ENCODE assay signal across 20 cellular contexts in genomic region chr11:68399916-68400315, GRCh38.
DNase-seq lines count a peak whose midpoint lies in the region; ATAC-seq, FAIRE-seq and TF ChIP-seq lines count a peak whose summit lies in the region.
"Had no signal": no experiment of that assay in that cellular context is flagged by ENCODE, and none has a peak within 500 bp of the region (broad histone marks: within the 10 kb centered on the region; RNA-seq: fewer than 3 reads in every experiment).

No MANE protein-coding gene starts in this region.

- H3K36me3 ChIP-seq in duodenal mucosa (ENCODE audit: control insufficient read depth in 1 of 2, insufficient read depth in 2 of 2, low read length in 2 of 2) (peaks cover 14 to 47% of the 10 kb centered on the region in 2 donors), HepG2 (replicated peaks in 1 of 2; ENCODE audit: control insufficient read depth in 1 of 2, insufficient read depth in 2 of 2, low read length in 2 of 2) (peaks cover 30 to 62% of the 10 kb centered on the region in 2 experiments; a peak in 4 of 5 replicates), rectal smooth muscle tissue (ENCODE audit: control insufficient read depth, insufficient read depth, low read length) (peaks cover 12% of the 10 kb centered on the region)
- H3K36me3 ChIP-seq: MG63 had no signal

- BruUV-seq in HepG2 (replicated peaks; lab: Mats Ljungman, UMichigan) = no TSS peak

- CTCF ChIA-PET in HepG2 (lab: Yijun Ruan, JAX; ENCODE audit: low intra/inter-chr PET ratio, low total read pairs) = no interaction called here

- H3K27me3 ChIP-seq in duodenal mucosa (ENCODE audit: control insufficient read depth in 1 of 2, insufficient read depth in 2 of 2, low read length in 2 of 2) (no peaks in the 10 kb centered on the region), HepG2 (ENCODE audit: control insufficient read depth in 1 of 2, insufficient read depth in 2 of 2, low read length in 2 of 2) (no peaks in the 10 kb centered on the region), rectal smooth muscle tissue (ENCODE audit: control insufficient read depth, insufficient read depth, low read length) (no peaks in the 10 kb centered on the region)
- H3K27me3 ChIP-seq: BLaER1 treated with 17β-estradiol and CSF1 and Interleukin-3, amounts not matched to agents 10 nM and 100 nM; brain microvascular endothelial cell; MG63 had no signal

- in situ Hi-C loops in HepG2 (cut with HindIII; ENCODE audit: extremely low pct_ligation_motif_present, low pct_unique_long_range_greater_than_20kb) = no loop called here

- no peak overlapping the region for H2AFZ ChIP-seq in HepG2 (ENCODE audit: low read length)

- intact Hi-C loops in HepG2 (cut with micrococcal nuclease; ENCODE audit: unreplicated experiment) = no loop called here

- no peak for TF ChIP-seq CTCF in HepG2 (CRISPR knock-in tag; IDR thresholded peaks at IDR 0.05)

- H4K20me1 ChIP-seq in HepG2 (ENCODE audit: insufficient read depth, low read length) = peaks cover 16% of the 10 kb centered on the region; the same call in 1 of the 2 replicates

- TF ChIP-seq EP300 in HepG2 (IDR thresholded peaks at IDR 0.05; ENCODE audit: low read depth in 2 of 2, low read length in 2 of 2) = no peak
- TF ChIP-seq EP300 in HepG2 (CRISPR knock-in tag; IDR thresholded peaks at IDR 0.05; ENCODE audit: borderline replicate concordance) = no peak

- DNase-seq in HepG2 (ENCODE audit: low spot score) (no peak), HPDE6-E6E7 (ENCODE audit: extremely low spot score) (no peak), MV-4-11 (lab: John Stamatoyannopoulos, UW) (no peak), T1000 (lab: John Stamatoyannopoulos, UW) (no peak), HUDEP-2 (lab: John Stamatoyannopoulos, UW; ENCODE audit: unreplicated experiment in 76 of 76) (no peak)
- DNase-seq: activated naive CD4-positive, alpha-beta T cell; brain microvascular endothelial cell; DMS53; foreskin melanocyte; immature natural killer cell; MG63; NCI-H748 treated with DMSO at 0.1 percent for 48 hours; stimulated activated CD4-positive, alpha-beta T cell treated with anti-CD3 and anti-CD28 coated beads, Interleukin-2, amount 100 ng/mL, for 48 hours; SW 1271 had no signal

- POLR2A ChIA-PET in HepG2 (lab: Yijun Ruan, JAX) = no interaction called here

- ATAC-seq in HepG2 = no peak
- ATAC-seq: WTC11 had no signal

- no peaks in the 10 kb centered on the region for H3K9me3 ChIP-seq in duodenal mucosa (ENCODE audit: control insufficient read depth in 1 of 2, low read length in 2 of 2)
- H3K9me3 ChIP-seq in HepG2 (ENCODE audit: low read length) = no peaks in the 10 kb centered on the region
- H3K9me3 ChIP-seq: BLaER1 treated with 17β-estradiol and CSF1 and Interleukin-3, amounts not matched to agents 10 nM and 100 nM; MG63 had no signal

- H3K4me1 ChIP-seq in duodenal mucosa (ENCODE audit: control insufficient read depth in 1 of 2, insufficient read depth in 2 of 2, low read length in 2 of 2) (peaks cover 23 to 25% of the 10 kb centered on the region in 2 donors), HepG2 (ENCODE audit: insufficient read depth, low read length) (peaks cover 12% of the 10 kb centered on the region; the same call in 1 of the 2 replicates), rectal smooth muscle tissue (ENCODE audit: control insufficient read depth, insufficient read depth, low read length) (peaks cover 21% of the 10 kb centered on the region)

- no peak for TF ChIP-seq RAD21 in HepG2 (CRISPR knock-in tag; IDR thresholded peaks at IDR 0.05)

- H3K4me3 ChIP-seq in duodenal mucosa (ENCODE audit: low read depth in 1 of 2, low read length in 2 of 2) (no peak overlapping the region), HepG2 (replicated peaks in 1 of 3; ENCODE audit: insufficient read depth in 1 of 3, low read depth in 2 of 3, low read length in 3 of 3) (no peak overlapping the region), rectal smooth muscle tissue (ENCODE audit: low read length) (no peak overlapping the region)
- H3K4me3 ChIP-seq: BLaER1 treated with 17β-estradiol and CSF1 and Interleukin-3, amounts not matched to agents 10 nM and 100 nM; MG63 had no signal

- TF ChIP-seq POLR2A in HepG2 (IDR thresholded peaks at IDR 0.05; ENCODE audit: insufficient read depth in 1 of 2, low read depth in 2 of 2, low read length in 2 of 2) = no peak

- 100% methylated on average over 8 of the region's 13 CpGs for WGBS in HepG2 (ENCODE audit: low lambda C conversion rate)

- peak overlapping the region; percentile 58 for H3K27ac ChIP-seq in duodenal mucosa (ENCODE audit: low read depth, low read length)
- H3K27ac ChIP-seq in HepG2 (ENCODE audit: extremely low read length, insufficient read depth, low read length) = no peak overlapping the region
- H3K27ac ChIP-seq in rectal smooth muscle tissue (ENCODE audit: low read depth, low read length) = peak overlapping the region; percentile 87
- H3K27ac ChIP-seq: brain microvascular endothelial cell had no signal

- H3K4me2 ChIP-seq in HepG2 (ENCODE audit: low read depth, low read length) = no peak overlapping the region

- H3K79me2 ChIP-seq in HepG2 (ENCODE audit: insufficient read depth, low read length) = peaks cover 5% of the 10 kb centered on the region

- FAIRE-seq in HepG2 (lab: Jason Lieb, UNC) = no peak
- FAIRE-seq: GM18507, RCC 7860 had no signal

- H3K9ac ChIP-seq in duodenal mucosa (ENCODE audit: low read depth in 1 of 2, low read length in 2 of 2) (no peak overlapping the region), HepG2 (ENCODE audit: insufficient read depth, low read depth, low read length) (no peak overlapping the region), rectal smooth muscle tissue (ENCODE audit: low read length) (no peak overlapping the region)

TF ChIP-seq in HepG2, 621 proteins besides CTCF, POLR2A, EP300 and RAD21:
- peak; percentile 57 for TF ChIP-seq AGO2 (optimal IDR thresholded peaks at IDR 0.05; ENCODE audit: low read depth, low read length)
- no peak for TF ChIP-seq NFIC (IDR thresholded peaks at IDR 0.05; ENCODE audit: low read length)
- TF ChIP-seq HNRNPUL1 (IDR thresholded peaks at IDR 0.05; ENCODE audit: low read depth, low read length) = no peak
- no peak for TF ChIP-seq ZFP1 (CRISPR knock-in tag; IDR thresholded peaks at IDR 0.05)
- TF ChIP-seq ZNF615 (CRISPR knock-in tag; IDR thresholded peaks at IDR 0.05; ENCODE audit: borderline replicate concordance) = no peak
